ENCODE assay signal across 8 cellular contexts in the genomic region with DNA sequence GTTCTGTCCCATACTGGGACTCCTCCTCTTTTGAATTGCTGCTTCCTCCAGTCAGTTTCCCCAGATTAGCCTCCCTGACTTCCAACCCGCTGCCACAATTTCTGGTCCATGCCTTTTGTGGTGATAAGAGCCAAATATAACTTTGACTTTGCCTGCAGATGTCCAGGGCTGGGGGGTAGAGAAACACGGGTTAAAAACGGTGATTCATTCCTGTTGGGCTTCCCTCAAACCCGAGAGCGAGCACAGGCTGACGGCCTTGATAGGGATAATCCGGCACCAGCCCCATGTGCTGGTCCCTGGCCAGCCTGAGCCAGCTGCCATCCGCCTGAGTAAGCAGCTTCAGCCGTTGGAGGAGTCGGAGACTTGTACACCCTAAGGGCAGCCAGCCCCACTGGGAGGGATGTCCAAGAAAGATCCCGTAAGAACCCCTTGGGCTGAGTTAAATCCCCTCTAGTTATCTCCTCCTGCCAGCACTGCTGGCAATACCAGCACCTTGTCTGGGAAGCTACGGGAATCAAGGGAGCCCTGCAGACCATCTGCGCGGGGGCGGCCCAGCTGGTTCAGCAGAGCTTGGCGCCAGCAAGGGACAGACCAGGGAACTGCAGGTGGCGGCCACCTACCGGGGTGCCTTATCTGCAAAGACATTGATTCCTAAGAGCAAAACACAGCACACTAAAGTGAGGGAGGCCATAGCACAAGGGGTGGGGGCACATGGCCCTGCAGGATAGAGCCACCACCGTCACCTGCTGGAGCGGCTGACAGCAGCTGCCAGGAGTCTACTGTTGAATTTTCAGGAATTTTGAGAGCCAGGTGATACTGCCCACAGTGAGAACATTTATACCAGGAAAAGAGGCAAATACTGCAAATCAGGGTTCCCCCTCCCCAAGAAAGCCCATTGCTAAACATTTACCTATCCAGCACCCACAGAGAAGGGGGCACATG. TPM values are rescaled to one million over a fixed set of nuclear protein-coding genes. Genes with fewer than 3 reads are reported as not detected.
DNase-seq lines count a peak whose midpoint lies in the region; ATAC-seq and TF ChIP-seq lines count a peak whose summit lies in the region.

No MANE protein-coding gene starts in this region.

- peaks cover 24% of the 10 kb centered on the region for H3K36me3 Mint-ChIP-seq in HFFc6 (ENCODE audit: low read depth)

- H3K27me3 ChIP-seq in Peyer's patch, result no peaks in the 10 kb centered on the region
- H3K27me3 ChIP-seq in dorsolateral prefrontal cortex, result no peaks in the 10 kb centered on the region
- H3K27me3 ChIP-seq in tibial nerve, result no peaks in the 10 kb centered on the region

- H3K27me3 Mint-ChIP-seq in HFFc6 (ENCODE audit: insufficient read depth), result peaks cover 4% of the 10 kb centered on the region

- ATAC-seq in GM19397 (IDR thresholded peaks at IDR 0.05; ENCODE audit: unreplicated experiment) (no peak), GM18873 (IDR thresholded peaks at IDR 0.05; ENCODE audit: low FRiP score, unreplicated experiment) (no peak)

- H3K9me3 Mint-ChIP-seq in HFFc6, result no peaks in the 10 kb centered on the region

- H3K27ac Mint-ChIP-seq in HFFc6, result peak overlapping the region; percentile 92

- H3K4me1 ChIP-seq in Peyer's patch, result peaks cover 0 to 34% (median 8%) of the 10 kb centered on the region in 4 donors
- peaks cover 2 to 64% (median 60%) of the 10 kb centered on the region in 4 donors for H3K4me1 ChIP-seq in tibial nerve

- H3K9me3 ChIP-seq in Peyer's patch (no peaks in the 10 kb centered on the region), tibial nerve (no peaks in the 10 kb centered on the region)

- WGBS in tibial nerve, 2 donors, result 21 to 27% methylated on average over 20 of the region's 20 CpGs

- TF ChIP-seq POLR2A in Peyer's patch (IDR thresholded peaks at IDR 0.05) (no peak), tibial nerve (IDR thresholded peaks at IDR 0.05) (no peak)

- H3K4me3 ChIP-seq in Peyer's patch (no peak overlapping the region), dorsolateral prefrontal cortex (peak overlapping the region in 3 of 59 donors; percentile 10 to 27 (median 24)), tibial nerve (no peak overlapping the region)

- TF ChIP-seq CTCF in HFFc6 (IDR thresholded peaks at IDR 0.05) (peak; percentile 79), Peyer's patch (IDR thresholded peaks at IDR 0.05) (peak in 4 of 6 experiments; percentile 22 to 46 (median 36)), dorsolateral prefrontal cortex (IDR thresholded peaks at IDR 0.05 in 54 of 56, conservative IDR thresholded peaks at IDR 0.05 in 2 of 56; ENCODE audit: low read depth in 1 of 56, partially characterized antibody in 56 of 56) (peak in 38 of 56 donors; percentile 11 to 55 (median 30)), tibial nerve (IDR thresholded peaks at IDR 0.05) (peak; percentile 30 to 53 (median 45))

- H3K4me3 Mint-ChIP-seq in HFFc6, result peak overlapping the region; percentile 72

- DNase-seq in CMK (ENCODE audit: low read depth), result peak; percentile 71
- DNase-seq in HFFc6, result peak; percentile 99
- DNase-seq in Peyer's patch, result peak; percentile 26 to 70 (median 63)
- peak; percentile 57 to 88 (median 82) for DNase-seq in dorsolateral prefrontal cortex
- DNase-seq in lung microvascular endothelial cell (ENCODE audit: low read depth in 2 of 2), result peak; percentile 57 to 91
- DNase-seq in tibial nerve (ENCODE audit: low spot score in 2 of 2), result peak; percentile 58 to 64

- TF ChIP-seq EP300 in tibial nerve (IDR thresholded peaks at IDR 0.05), result peak in 1 of 2 donors; percentile 69

- peaks cover 66% of the 10 kb centered on the region for H3K4me1 Mint-ChIP-seq in HFFc6 (ENCODE audit: low read depth)

- H3K27ac ChIP-seq in Peyer's patch (peak overlapping the region in 2 of 4 donors; percentile 33 to 80), dorsolateral prefrontal cortex (peak overlapping the region in 55 of 59 donors; percentile 12 to 85 (median 65)), tibial nerve (peak overlapping the region; percentile 72 to 98 (median 96))

- intact Hi-C loops in dorsolateral prefrontal cortex (cut with DNase I), result no loop called here

- peaks cover 0 to 3% (median 0%) of the 10 kb centered on the region in 3 donors for H3K36me3 ChIP-seq in Peyer's patch
- H3K36me3 ChIP-seq in tibial nerve, result peaks cover 0 to 28% (median 0%) of the 10 kb centered on the region in 3 donors

RNA-seq across cellular contexts. Expression of gene CSPG4, which starts 18.1 kb away (rescaled TPM):
- 100 to 1,000 TPM in 1 of 6 experiments, 10 to 100 TPM in 5; 81.2 to 111 (median 95.7) TPM for total RNA-seq in HFFc6 (2021; fragmentation: NEBNext Ultra II Directional; extraction: Animal tissue kit (Norgen Biotek cat#: 25700))
- total RNA-seq in Peyer's patch, result 10 to 100 TPM in 1 of 4 donors, 1 to 10 TPM in 3; 2.8 to 15.7 (median 6.3) TPM
- total RNA-seq in dorsolateral prefrontal cortex, result 10 to 100 TPM in 109 of 120 experiments, 1 to 10 TPM in 11; 5.6 to 30.1 (median 13.8) TPM
- under 0.01 TPM in 2 replicates for total RNA-seq in lung microvascular endothelial cell
- 100 to 1,000 TPM; 100 to 132 (median 115) TPM for total RNA-seq in tibial nerve

RNA-seq across cellular contexts. Expression of gene SNX33, which starts 46.8 kb away (rescaled TPM):
- 10 to 100 TPM; 23.3 to 28.1 (median 25.3) TPM for total RNA-seq in HFFc6 (2021; fragmentation: NEBNext Ultra II Directional; extraction: Animal tissue kit (Norgen Biotek cat#: 25700))
- 10 to 100 TPM; 35.5 to 53.7 (median 49.5) TPM for total RNA-seq in Peyer's patch
- 10 to 100 TPM in 90 of 120 experiments, 1 to 10 TPM in 30; 5.9 to 32.5 (median 11.7) TPM for total RNA-seq in dorsolateral prefrontal cortex
- 7.6 and 13.3 TPM in 2 replicates for total RNA-seq in lung microvascular endothelial cell
- total RNA-seq in tibial nerve, result 10 to 100 TPM; 29.7 to 44.9 (median 31.1) TPM

RNA-seq across cellular contexts. Expression of gene IMP3, which starts 54.5 kb away (rescaled TPM):
- 10 to 100 TPM; 55.1 to 62.9 (median 58.7) TPM for total RNA-seq in HFFc6 (2021; fragmentation: NEBNext Ultra II Directional; extraction: Animal tissue kit (Norgen Biotek cat#: 25700))
- total RNA-seq in Peyer's patch (100 to 1,000 TPM in 3 of 4 donors, 10 to 100 TPM in 1; 96.8 to 133 (median 124) TPM), dorsolateral prefrontal cortex (10 to 100 TPM; 32.2 to 67.9 (median 50.7) TPM), lung microvascular endothelial cell (51.6 and 92.1 TPM in 2 replicates), tibial nerve (100 to 1,000 TPM; 163 to 179 (median 170) TPM)
